Comparison of ENCODE assay signal across 10 cellular contexts in the genomic region with DNA sequence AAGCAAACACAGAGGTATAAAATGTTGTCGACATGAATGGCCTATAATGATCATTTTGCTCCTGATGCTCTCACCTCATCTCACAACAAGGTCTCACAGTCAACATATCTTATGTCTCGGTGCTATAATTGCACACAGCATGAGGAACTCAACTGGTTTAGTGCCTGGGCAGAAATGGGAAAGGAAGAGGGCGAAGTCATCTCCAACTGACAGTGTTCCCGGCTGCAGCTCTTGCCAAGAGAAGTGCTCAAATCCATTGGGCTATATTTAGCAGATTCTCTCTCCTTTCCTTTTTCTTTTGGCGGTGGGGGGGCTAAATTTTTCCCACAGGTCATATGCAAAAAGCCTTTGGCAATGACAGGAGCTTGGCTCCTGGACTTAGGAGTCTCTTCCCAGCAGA. TPM values are rescaled to one million over a fixed set of nuclear protein-coding genes. Genes with fewer than 3 reads are reported as not detected.
A peak's percentile ranks its signal among the peaks of the same experiment; 100 is the strongest.
DNase-seq lines count a peak whose midpoint lies in the region; ATAC-seq, FAIRE-seq and TF ChIP-seq lines count a peak whose summit lies in the region.
"Had no signal": no experiment of that assay in that cellular context is flagged by ENCODE, and none has a peak within 500 bp of the region (broad histone marks: within the 10 kb centered on the region; RNA-seq: fewer than 3 reads in every experiment).

No MANE protein-coding gene starts in this region.

- peaks cover 75% of the 10 kb centered on the region for H3K4me1 Mint-ChIP-seq in chondrocyte (ENCODE audit: low read depth)

- H3K27me3 ChIP-seq in mesenchymal stem cell (ENCODE audit: control insufficient read depth in 1 of 2, insufficient read depth in 1 of 2, low read length in 2 of 2) (no peaks in the 10 kb centered on the region), thyroid gland (no peaks in the 10 kb centered on the region)

- H3K4me1 ChIP-seq in mesenchymal stem cell (ENCODE audit: control insufficient read depth, insufficient read depth, low read depth, low read length) (peaks cover 52% of the 10 kb centered on the region), thyroid gland (peaks cover 78 to 89% of the 10 kb centered on the region in 2 donors)

- TF ChIP-seq POLR2A in thyroid gland (IDR thresholded peaks at IDR 0.05) (no peak), GM12892 (IDR thresholded peaks at IDR 0.05; ENCODE audit: low read depth, low read length) (no peak)

- H3K4me2 ChIP-seq in mesenchymal stem cell (ENCODE audit: low read length, poor library complexity, severe bottlenecking): no peak overlapping the region

- no peak overlapping the region for H3K23ac ChIP-seq in mesenchymal stem cell (ENCODE audit: low read length in 2 of 2)

- H4K91ac ChIP-seq in mesenchymal stem cell (ENCODE audit: low read length): no peak overlapping the region

- no peak overlapping the region for H2BK5ac ChIP-seq in mesenchymal stem cell (ENCODE audit: low read depth, low read length, poor library complexity, severe bottlenecking)

- H2BK12ac ChIP-seq in mesenchymal stem cell (ENCODE audit: low read length in 2 of 2): no peak overlapping the region

- FAIRE-seq in GM12892 (lab: Jason Lieb, UNC): no peak
- FAIRE-seq: A204.1 had no signal

- no peak overlapping the region for H2BK15ac ChIP-seq in mesenchymal stem cell (ENCODE audit: low read depth, poor library complexity, severe bottlenecking)

- H2BK120ac ChIP-seq in mesenchymal stem cell (ENCODE audit: low read depth, low read length): no peak overlapping the region

- H2AK5ac ChIP-seq in mesenchymal stem cell (ENCODE audit: low read length, severe bottlenecking): no peak overlapping the region

- no peak for TF ChIP-seq CTCF in chondrocyte (IDR thresholded peaks at IDR 0.05)
- no peak for TF ChIP-seq CTCF in thyroid gland (IDR thresholded peaks at IDR 0.05)

- H3K9me3 Mint-ChIP-seq in chondrocyte (ENCODE audit: low read depth): no peaks in the 10 kb centered on the region
- no peaks in the 10 kb centered on the region for H3K9me3 Mint-ChIP-seq in activated naive CD4-positive, alpha-beta T cell treated with anti-CD3 and anti-CD28 coated beads, Interleukin-2, amount 50 U/mL, for 72 hours

- H3K36me3 ChIP-seq in mesenchymal stem cell (ENCODE audit: control insufficient read depth in 1 of 2, insufficient read depth in 2 of 2, low read depth in 1 of 2, low read length in 2 of 2): peaks cover 17 to 20% of the 10 kb centered on the region in 2 experiments
- H3K36me3 ChIP-seq in thyroid gland: no peaks in the 10 kb centered on the region

- DNase-seq in NCI-H510A treated with DMSO at 0.1 percent for 48 hours (lab: John Stamatoyannopoulos, UW) (peak; percentile 69), NCI-H510A (lab: John Stamatoyannopoulos, UW) (no peak), chondrocyte (ENCODE audit: low spot score) (no peak), mesenchymal stem cell (no peak), thyroid gland (peak in 1 of 2 donors; percentile 28), GM12892 (ENCODE audit: insufficient read length) (no peak)
- DNase-seq in activated naive CD4-positive, alpha-beta T cell treated with anti-CD3 and anti-CD28 coated beads, Interleukin-2, amount 50 U/mL, for 72 hours (ENCODE audit: low spot score in 2 of 2): no peak
- DNase-seq: stimulated activated CD4-positive, alpha-beta T cell treated with anti-CD3 and anti-CD28 coated beads, Interleukin-4, amount 100 ng/mL, for 24 hours had no signal

- H2AFZ ChIP-seq in mesenchymal stem cell (ENCODE audit: low read depth, low read length): no peak overlapping the region

- H3K4me3 ChIP-seq in mesenchymal stem cell (ENCODE audit: insufficient read depth in 1 of 2, low read depth in 1 of 2, low read length in 2 of 2): no peak overlapping the region
- no peak overlapping the region for H3K4me3 ChIP-seq in thyroid gland (replicated peaks in 1 of 3)

- H3K9me3 ChIP-seq in mesenchymal stem cell (ENCODE audit: control insufficient read depth, low read length) (no peaks in the 10 kb centered on the region), thyroid gland (no peaks in the 10 kb centered on the region)

- H3K27ac Mint-ChIP-seq in chondrocyte (ENCODE audit: unreplicated experiment): peak overlapping the region; percentile 89
- no peak overlapping the region for H3K27ac Mint-ChIP-seq in activated naive CD4-positive, alpha-beta T cell treated with anti-CD3 and anti-CD28 coated beads, Interleukin-2, amount 50 U/mL, for 72 hours

- no peaks in the 10 kb centered on the region for H3K27me3 Mint-ChIP-seq in chondrocyte (ENCODE audit: low read depth)

- peak overlapping the region; percentile 79 for H3K9ac ChIP-seq in mesenchymal stem cell (ENCODE audit: low read length)

- H3K27ac ChIP-seq in mesenchymal stem cell (ENCODE audit: low read length, poor library complexity, severe bottlenecking) (no peak overlapping the region), thyroid gland (peak overlapping the region; percentile 60 to 86 (median 85))

- H3K36me3 Mint-ChIP-seq in chondrocyte (ENCODE audit: low read depth): peaks cover 1% of the 10 kb centered on the region
- peaks cover 0 to 4% of the 10 kb centered on the region in 2 donors for H3K36me3 Mint-ChIP-seq in activated naive CD4-positive, alpha-beta T cell treated with anti-CD3 and anti-CD28 coated beads, Interleukin-2, amount 50 U/mL, for 72 hours

- ATAC-seq in activated naive CD4-positive, alpha-beta T cell treated with anti-CD3 and anti-CD28 coated beads, Interleukin-2, amount 50 U/mL, for 72 hours: no peak
- ATAC-seq in GM19397 (IDR thresholded peaks at IDR 0.05; ENCODE audit: unreplicated experiment): no peak

- no peak overlapping the region for H3K14ac ChIP-seq in mesenchymal stem cell (ENCODE audit: low read length in 2 of 2)

- no peak overlapping the region for H3K4ac ChIP-seq in mesenchymal stem cell (ENCODE audit: low read depth in 1 of 2, low read length in 2 of 2)

- H3K79me1 ChIP-seq in mesenchymal stem cell (replicated peaks; ENCODE audit: low read length, poor library complexity, severe bottlenecking): peaks cover 31% of the 10 kb centered on the region

- no peak overlapping the region for H4K8ac ChIP-seq in mesenchymal stem cell (ENCODE audit: low read length)

- no peak overlapping the region for H3K4me3 Mint-ChIP-seq in chondrocyte (ENCODE audit: unreplicated experiment)

- WGBS in mesenchymal stem cell: 59% methylated on average over 5 of the region's 5 CpGs
- 30 to 52% methylated on average over 5 of the region's 5 CpGs for WGBS in thyroid gland, 2 donors

- intact Hi-C loops in thyroid gland (cut with DNase I): loop anchor here (5.0 kb wide), 1 partner anchor 36 kb away; no protein-coding TSS in a partner anchor

- no peak overlapping the region for H3K18ac ChIP-seq in mesenchymal stem cell (ENCODE audit: low read depth in 1 of 2, low read length in 2 of 2)

RNA-seq across cellular contexts. Expression of a gene that starts 53.0 kb away (rescaled TPM):
- total RNA-seq in chondrocyte: 2.9 to 5.1 TPM (median 4.8 TPM) in 3 replicates
- 1.3 TPM for polyA plus RNA-seq in mesenchymal stem cell (2013, experiment 1 of 2)
- polyA plus RNA-seq in mesenchymal stem cell (2013, experiment 2 of 2): 1.5 TPM
- 1 to 10 TPM; 1.6 to 4.8 (median 3.0) TPM for total RNA-seq in thyroid gland
- under 1 TPM; 0.20 to 0.43 TPM for total RNA-seq in activated naive CD4-positive, alpha-beta T cell treated with anti-CD3 and anti-CD28 coated beads, Interleukin-2, amount 50 U/mL, for 72 hours
- not detected for polyA plus RNA-seq in GM12892 (2012; ENCODE audit: missing spikeins)
